8 cellular contexts compared by ENCODE assay signal in the genomic region with DNA sequence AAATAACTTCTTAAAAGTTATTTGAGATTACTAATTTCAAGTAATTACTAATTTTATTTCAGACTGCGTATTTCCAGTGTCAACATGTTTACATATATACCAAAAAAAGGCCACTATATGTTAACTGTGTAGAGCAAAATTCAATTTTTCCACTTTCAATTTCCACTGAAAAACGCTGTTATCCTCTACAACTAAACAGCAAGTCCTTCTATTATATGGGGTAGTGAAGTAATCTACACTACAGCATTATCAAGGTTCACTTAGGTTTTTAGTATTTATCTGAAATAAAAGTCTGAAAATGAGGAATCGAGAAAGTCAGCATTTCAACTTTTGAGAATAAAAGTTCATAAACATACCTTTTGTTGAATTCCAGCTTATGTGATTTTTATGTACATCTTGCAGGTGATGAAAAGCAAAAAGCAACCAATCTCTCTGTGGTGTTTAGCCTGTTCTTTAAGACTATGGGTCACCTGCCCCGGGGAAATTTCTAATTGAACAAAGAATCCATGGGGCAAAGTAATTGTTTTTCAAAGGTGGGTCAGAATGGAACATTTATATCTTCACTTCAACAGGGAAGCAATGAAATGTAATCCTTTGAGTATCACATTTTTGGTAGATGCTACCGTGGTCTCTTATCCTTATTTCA. TPM values are rescaled to one million over a fixed set of nuclear protein-coding genes. Genes with fewer than 3 reads are reported as not detected.
DNase-seq lines count a peak whose midpoint lies in the region; ATAC-seq and TF ChIP-seq lines count a peak whose summit lies in the region.

No MANE protein-coding gene starts in this region.

- H3K9me2 ChIP-seq in MM.1S (replicated peaks; ENCODE audit: insufficient read depth, low read length), result no peaks in the 10 kb centered on the region

- H3K36me3 Mint-ChIP-seq in CD4-positive, alpha-beta memory T cell, result peaks cover 58 to 82% of the 10 kb centered on the region in 2 donors
- H3K36me3 Mint-ChIP-seq in neural progenitor cell, result peaks cover 29% of the 10 kb centered on the region

- peaks cover 67% of the 10 kb centered on the region for H4K20me1 ChIP-seq in MM.1S (ENCODE audit: insufficient read depth, low read length)
- peaks cover 79% of the 10 kb centered on the region for H4K20me1 ChIP-seq in neural progenitor cell (ENCODE audit: low read depth)

- H3K79me2 ChIP-seq in MM.1S (ENCODE audit: low read length), result peaks cover 94% of the 10 kb centered on the region
- peaks cover 94% of the 10 kb centered on the region for H3K79me2 ChIP-seq in neural progenitor cell (ENCODE audit: low read depth)

- TF ChIP-seq CTCF in MM.1S (IDR thresholded peaks at IDR 0.05; ENCODE audit: low read length), result no peak
- TF ChIP-seq CTCF in neural progenitor cell (IDR thresholded peaks at IDR 0.05), result no peak

- H3F3A ChIP-seq in MM.1S (ENCODE audit: insufficient read depth, low read length), result peaks cover 51% of the 10 kb centered on the region
- H3F3A ChIP-seq in neural progenitor cell (ENCODE audit: low read depth), result peaks cover 16% of the 10 kb centered on the region

- peaks cover 7 to 30% (median 14%) of the 10 kb centered on the region in 4 donors for H3K4me1 Mint-ChIP-seq in CD4-positive, alpha-beta memory T cell
- peaks cover 54% of the 10 kb centered on the region for H3K4me1 Mint-ChIP-seq in neural progenitor cell

- POLR2A ChIA-PET in CD4-positive, alpha-beta memory T cell (lab: Charles Lee; ENCODE audit: partially characterized antibody), result interaction anchor here (0.7 to 10.8 kb wide), 38 partner anchors 10 to 760 kb away, joined by 3 to 630 read pairs (median 21); no protein-coding TSS in a partner anchor

- no peak overlapping the region for H2AFZ ChIP-seq in MM.1S (ENCODE audit: low read length)
- no peak overlapping the region for H2AFZ ChIP-seq in neural progenitor cell (replicated peaks)

- H3K27ac ChIP-seq in CD4-positive, alpha-beta memory T cell (ENCODE audit: low read depth, low read length), result peak overlapping the region; percentile 86
- H3K27ac ChIP-seq in MM.1S (ENCODE audit: low read length) (peak overlapping the region; percentile 82; the same call in 1 of the 2 replicates), duodenal mucosa (ENCODE audit: low read depth, low read length) (peak overlapping the region; percentile 58), neural progenitor cell (no peak overlapping the region)

- peak overlapping the region; percentile 76 for H3K4me2 ChIP-seq in MM.1S (ENCODE audit: low read depth, low read length)
- peak overlapping the region; percentile 88 for H3K4me2 ChIP-seq in neural progenitor cell

- H3K27me3 Mint-ChIP-seq in CD4-positive, alpha-beta memory T cell, result no peaks in the 10 kb centered on the region
- H3K27me3 Mint-ChIP-seq in neural progenitor cell (ENCODE audit: insufficient read depth, low read depth), result peaks cover 7% of the 10 kb centered on the region

- H3K4me3 Mint-ChIP-seq in CD4-positive, alpha-beta memory T cell, result peak overlapping the region; percentile 87 to 100 (median 100)
- H3K4me3 Mint-ChIP-seq in neural progenitor cell, result peak overlapping the region; percentile 99

- peak overlapping the region; percentile 83 to 89 for H3K4me3 ChIP-seq in CD4-positive, alpha-beta memory T cell (ENCODE audit: low read length in 2 of 2)
- H3K4me3 ChIP-seq in MM.1S (ENCODE audit: low read length), result peak overlapping the region; percentile 95
- H3K4me3 ChIP-seq in duodenal mucosa (ENCODE audit: low read depth in 1 of 2, low read length in 2 of 2), result peak overlapping the region; percentile 84 to 94
- peak overlapping the region; percentile 94 for H3K4me3 ChIP-seq in neural progenitor cell

- peaks cover 0 to 18% (median under 1%) of the 10 kb centered on the region in 8 donors for H3K9me3 Mint-ChIP-seq in CD4-positive, alpha-beta memory T cell
- no peaks in the 10 kb centered on the region for H3K9me3 Mint-ChIP-seq in neural progenitor cell

- no peak for ATAC-seq in GM19395 (IDR thresholded peaks at IDR 0.05; ENCODE audit: unreplicated experiment)

- intact Hi-C loops in CD4-positive, alpha-beta memory T cell (cut with micrococcal nuclease), result loop anchor here (1.0 to 5.0 kb wide), 2 partner anchors 85 to 331 kb away; no protein-coding TSS in a partner anchor

- peaks cover 7% of the 10 kb centered on the region for H3K4me1 ChIP-seq in CD4-positive, alpha-beta memory T cell (ENCODE audit: insufficient read depth, low read length)
- peaks cover 22% of the 10 kb centered on the region for H3K4me1 ChIP-seq in MM.1S (ENCODE audit: low read length)
- peaks cover 24 to 30% of the 10 kb centered on the region in 2 donors for H3K4me1 ChIP-seq in duodenal mucosa (ENCODE audit: control insufficient read depth in 1 of 2, insufficient read depth in 2 of 2, low read length in 2 of 2)
- peaks cover 30% of the 10 kb centered on the region for H3K4me1 ChIP-seq in neural progenitor cell

- peak overlapping the region; percentile 95 to 100 (median 100) for H3K27ac Mint-ChIP-seq in CD4-positive, alpha-beta memory T cell
- H3K27ac Mint-ChIP-seq in neural progenitor cell, result no peak overlapping the region

- peaks cover 33% of the 10 kb centered on the region for H3K36me3 ChIP-seq in CD4-positive, alpha-beta memory T cell (ENCODE audit: insufficient read depth, low read length)
- peaks cover 21% of the 10 kb centered on the region; the same call in 1 of the 2 replicates for H3K36me3 ChIP-seq in MM.1S (replicated peaks; ENCODE audit: insufficient read depth, low read length)
- H3K36me3 ChIP-seq in duodenal mucosa (ENCODE audit: control insufficient read depth in 1 of 2, insufficient read depth in 2 of 2, low read length in 2 of 2), result peaks cover 16 to 25% of the 10 kb centered on the region in 2 donors
- H3K36me3 ChIP-seq in neural progenitor cell, result peaks cover 30% of the 10 kb centered on the region

- no peaks in the 10 kb centered on the region for H3K9me3 ChIP-seq in CD4-positive, alpha-beta memory T cell (ENCODE audit: control insufficient read depth in 1 of 2, low read length in 2 of 2)
- H3K9me3 ChIP-seq in MM.1S (replicated peaks; ENCODE audit: insufficient read depth, low read length), result no peaks in the 10 kb centered on the region
- H3K9me3 ChIP-seq in duodenal mucosa (ENCODE audit: control insufficient read depth in 1 of 2, low read length in 2 of 2), result no peaks in the 10 kb centered on the region
- H3K9me3 ChIP-seq in neural progenitor cell (ENCODE audit: low read depth), result no peaks in the 10 kb centered on the region

- no peak for DNase-seq in CD4-positive, alpha-beta memory T cell
- peak; percentile 24 for DNase-seq in MM.1S
- no peak for DNase-seq in neural progenitor cell (ENCODE audit: low spot score)
- DNase-seq in GOT3 (lab: John Stamatoyannopoulos, UW), result no peak
- no peak for DNase-seq in DMS 273 (lab: John Stamatoyannopoulos, UW; ENCODE audit: unreplicated experiment)
- DNase-seq in SIG-M5 treated with dmso at 0.1 percent for 504 hours (lab: John Stamatoyannopoulos, UW; ENCODE audit: unreplicated experiment), result no peak

- no peaks in the 10 kb centered on the region for H3K27me3 ChIP-seq in CD4-positive, alpha-beta memory T cell (ENCODE audit: insufficient read depth, low read length)
- no peaks in the 10 kb centered on the region for H3K27me3 ChIP-seq in MM.1S (replicated peaks; ENCODE audit: insufficient read depth, low read length)
- no peaks in the 10 kb centered on the region for H3K27me3 ChIP-seq in duodenal mucosa (ENCODE audit: control insufficient read depth in 1 of 2, insufficient read depth in 2 of 2, low read length in 2 of 2)
- H3K27me3 ChIP-seq in neural progenitor cell, result no peaks in the 10 kb centered on the region

- CTCF ChIA-PET in CD4-positive, alpha-beta memory T cell (lab: Charles Lee; ENCODE audit: partially characterized antibody), result interaction anchor here (0.7 to 6.6 kb wide), 12 partner anchors 9 to 760 kb away, joined by 3 to 91 read pairs (median 6); no protein-coding TSS in a partner anchor

- H3K9ac ChIP-seq in MM.1S (ENCODE audit: low read length), result peak overlapping the region; percentile 97; the same call in 1 of the 2 replicates
- peak overlapping the region; percentile 51 to 99 for H3K9ac ChIP-seq in duodenal mucosa (ENCODE audit: low read depth in 1 of 2, low read length in 2 of 2)
- H3K9ac ChIP-seq in neural progenitor cell, result peak overlapping the region; percentile 31

RNA-seq across cellular contexts. Expression of gene BTG1, which starts 3.3 kb away (rescaled TPM):
- 100 to 1,000 TPM; 431 to 469 TPM for total RNA-seq in CD4-positive, alpha-beta memory T cell
- 100 to 1,000 TPM; 339 to 765 TPM for polyA plus RNA-seq in CD4-positive, alpha-beta memory T cell
- total RNA-seq in neural progenitor cell (ENCODE audit: low replicate concordance), result 25.2 and 45.1 TPM in 2 replicates

Comparison
In these comparisons a context has a peak if more than half of its experiments do, and no peak if none do; other contexts are left out.
1. H3K9ac ChIP-seq: peak in every context shown above with its lines; median percentile 97 in MM.1S; 75 in duodenal mucosa; 31 in neural progenitor cell.